22 cellular contexts compared by ENCODE assay signal in the genomic region with DNA sequence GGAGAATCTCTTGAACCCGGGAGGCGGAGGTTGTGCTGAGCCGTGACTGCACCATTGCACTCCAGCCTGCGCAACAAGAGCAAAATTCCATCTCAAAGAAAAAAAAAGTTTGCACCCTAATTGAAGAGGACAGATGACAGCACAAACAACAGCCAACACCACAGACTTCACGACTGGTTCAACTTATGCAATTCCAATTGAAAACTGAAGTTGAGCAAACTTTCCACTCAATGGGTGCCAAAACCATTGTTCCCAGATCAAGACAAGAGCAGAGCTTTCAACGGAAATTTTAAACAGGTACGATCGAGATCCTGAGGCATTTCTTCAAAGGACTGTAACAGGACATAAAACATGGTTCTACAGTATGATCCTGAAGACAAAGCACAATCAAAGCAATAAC.
A peak's percentile ranks its signal among the peaks of the same experiment; 100 is the strongest.
DNase-seq lines count a peak whose midpoint lies in the region; ATAC-seq, FAIRE-seq and TF ChIP-seq lines count a peak whose summit lies in the region.
"Had no signal": no experiment of that assay in that cellular context is flagged by ENCODE, and none has a peak within 500 bp of the region (broad histone marks: within the 10 kb centered on the region; RNA-seq: fewer than 3 reads in every experiment).

No MANE protein-coding gene starts in this region.

- TF ChIP-seq RAD21 in liver (IDR thresholded peaks at IDR 0.05), result peak in 1 of 2 donors; percentile 23
- no peak for TF ChIP-seq RAD21 in HepG2 (CRISPR knock-in tag; IDR thresholded peaks at IDR 0.05)

- no peaks in the 10 kb centered on the region for H3K79me2 ChIP-seq in HepG2 (ENCODE audit: insufficient read depth, low read length)

- intact Hi-C loops in HepG2 (cut with micrococcal nuclease; ENCODE audit: unreplicated experiment), result no loop called here
- intact Hi-C loops in right lobe of liver (cut with DNase I), result no loop called here

- 83% methylated on average over 8 of the region's 8 CpGs for WGBS in liver
- 94% methylated on average over 8 of the region's 8 CpGs for WGBS in HepG2 (ENCODE audit: low lambda C conversion rate)
- WGBS in right lobe of liver (ENCODE audit: insufficient coverage, low coverage, low lambda C conversion rate, missing lambda C conversion rate), result 74% methylated on average over 7 of the region's 8 CpGs

- in situ Hi-C loops in HepG2 (cut with HindIII; ENCODE audit: extremely low pct_ligation_motif_present, low pct_unique_long_range_greater_than_20kb), result no loop called here

- CTCF ChIA-PET in HepG2 (lab: Yijun Ruan, JAX; ENCODE audit: low intra/inter-chr PET ratio, low total read pairs), result no interaction called here

- no peaks in the 10 kb centered on the region for H3K27me3 ChIP-seq in liver (ENCODE audit: control insufficient read depth in 4 of 4, insufficient read depth in 4 of 4, low read length in 3 of 4)
- no peaks in the 10 kb centered on the region for H3K27me3 ChIP-seq in HepG2 (ENCODE audit: control insufficient read depth in 1 of 2, insufficient read depth in 2 of 2, low read length in 2 of 2)
- H3K27me3 ChIP-seq in right lobe of liver, result no peaks in the 10 kb centered on the region
- H3K27me3 ChIP-seq: BLaER1 had no signal

- TF ChIP-seq POLR2A in HepG2 (IDR thresholded peaks at IDR 0.05; ENCODE audit: insufficient read depth in 1 of 2, low read depth in 2 of 2, low read length in 2 of 2), result no peak
- TF ChIP-seq POLR2A in right lobe of liver (IDR thresholded peaks at IDR 0.05), result no peak

- POLR2A ChIA-PET in HepG2 (lab: Yijun Ruan, JAX), result no interaction called here

- H3K4me3 ChIP-seq in liver (ENCODE audit: low read depth in 1 of 3, low read length in 3 of 3) (no peak overlapping the region), HepG2 (replicated peaks in 1 of 3; ENCODE audit: insufficient read depth in 1 of 3, low read depth in 2 of 3, low read length in 3 of 3) (no peak overlapping the region), right lobe of liver (no peak overlapping the region)
- H3K4me3 ChIP-seq: BLaER1, GM12878 had no signal

- no peak for DNase-seq in HepG2 (ENCODE audit: low spot score)
- DNase-seq in fibroblast of gingiva (ENCODE audit: low read depth), result peak; percentile 14
- peak in 1 of 3 donors; percentile 56 for DNase-seq in right lobe of liver
- DNase-seq in NCI-H226, result no peak
- DNase-seq: CD4-positive, alpha-beta T cell; CD8-positive, alpha-beta memory T cell; DMS 273 treated with DMSO at 0.1 percent for 48 hours; DMS79; EL; GDM1; GOT3; H7; HCEC 1CT had no signal

- H3K4me1 ChIP-seq in liver (ENCODE audit: control insufficient read depth in 4 of 4, insufficient read depth in 4 of 4, low read length in 3 of 4) (no peaks in the 10 kb centered on the region), HepG2 (ENCODE audit: insufficient read depth, low read length) (no peaks in the 10 kb centered on the region), right lobe of liver (no peaks in the 10 kb centered on the region)
- H3K4me1 ChIP-seq: BLaER1 had no signal

- no peaks in the 10 kb centered on the region for H3K9me3 ChIP-seq in liver (ENCODE audit: control insufficient read depth in 4 of 4, low read length in 3 of 4)
- H3K9me3 ChIP-seq in HepG2 (ENCODE audit: low read length), result no peaks in the 10 kb centered on the region
- no peaks in the 10 kb centered on the region for H3K9me3 ChIP-seq in right lobe of liver

- TF ChIP-seq EP300 in HepG2 (IDR thresholded peaks at IDR 0.05; ENCODE audit: low read depth in 2 of 2, low read length in 2 of 2) (no peak), HepG2 (CRISPR knock-in tag; IDR thresholded peaks at IDR 0.05; ENCODE audit: borderline replicate concordance) (no peak)

- FAIRE-seq in HepG2 (lab: Jason Lieb, UNC), result no peak
- FAIRE-seq: A204.1, D721Med, GM12878, GM19239 had no signal

- no peak overlapping the region for H3K4me2 ChIP-seq in HepG2 (ENCODE audit: low read depth, low read length)
- H3K4me2 ChIP-seq: BLaER1 had no signal

- BruUV-seq in HepG2 (replicated peaks; lab: Mats Ljungman, UMichigan), result no TSS peak

- no peaks in the 10 kb centered on the region for H4K20me1 ChIP-seq in HepG2 (ENCODE audit: insufficient read depth, low read length)
- H4K20me1 ChIP-seq: BLaER1 had no signal

- H3K27ac ChIP-seq in liver (ENCODE audit: low read depth in 1 of 2, low read length in 2 of 2) (no peak overlapping the region), HepG2 (ENCODE audit: extremely low read length, insufficient read depth, low read length) (no peak overlapping the region), right lobe of liver (no peak overlapping the region)
- H3K27ac ChIP-seq: 22Rv1, BLaER1, C4-2B had no signal

- TF ChIP-seq CTCF in liver (IDR thresholded peaks at IDR 0.05; ENCODE audit: low read depth, low read length, missing input control) (no peak), HepG2 (CRISPR knock-in tag; IDR thresholded peaks at IDR 0.05) (no peak), right lobe of liver (IDR thresholded peaks at IDR 0.05) (no peak)

- ATAC-seq in HepG2 (no peak), right lobe of liver (peak; percentile 23 to 83 (median 55)), GM19452 (IDR thresholded peaks at IDR 0.05; ENCODE audit: unreplicated experiment) (no peak)
- ATAC-seq: GM12878 had no signal

- no peak overlapping the region for H2AFZ ChIP-seq in HepG2 (ENCODE audit: low read length)

- H3K9ac ChIP-seq in liver (ENCODE audit: low read depth in 1 of 2, low read length in 2 of 2) (no peak overlapping the region), HepG2 (ENCODE audit: insufficient read depth, low read depth, low read length) (no peak overlapping the region)
- H3K9ac ChIP-seq: BLaER1 had no signal

- peaks cover 3 to 20% (median 6%) of the 10 kb centered on the region in 4 donors for H3K36me3 ChIP-seq in liver (ENCODE audit: control insufficient read depth in 4 of 4, insufficient read depth in 3 of 4, low read depth in 1 of 4, low read length in 3 of 4)
- H3K36me3 ChIP-seq in HepG2 (replicated peaks in 1 of 2; ENCODE audit: control insufficient read depth in 1 of 2, insufficient read depth in 2 of 2, low read length in 2 of 2), result peaks cover 7 to 38% of the 10 kb centered on the region in 2 experiments; a peak in 3 of 5 replicates
- peaks cover 0 to 18% (median 1%) of the 10 kb centered on the region in 4 donors for H3K36me3 ChIP-seq in right lobe of liver

TF ChIP-seq in liver, 16 proteins besides CTCF, POLR2A, EP300 and RAD21 (continues in another document):
- TF ChIP-seq FOXA2 (IDR thresholded peaks at IDR 0.05) (no peak), YY1 (IDR thresholded peaks at IDR 0.05) (no peak), TAF1 (conservative IDR thresholded peaks at IDR 0.05) (no peak), JUND (IDR thresholded peaks at IDR 0.05) (no peak)
- TF ChIP-seq, protein P1, sequence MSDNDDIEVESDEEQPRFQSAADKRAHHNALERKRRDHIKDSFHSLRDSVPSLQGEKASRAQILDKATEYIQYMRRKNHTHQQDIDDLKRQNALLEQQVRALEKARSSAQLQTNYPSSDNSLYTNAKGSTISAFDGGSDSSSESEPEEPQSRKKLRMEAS (IDR thresholded peaks at IDR 0.05), result no peak
- TF ChIP-seq, protein P2, sequence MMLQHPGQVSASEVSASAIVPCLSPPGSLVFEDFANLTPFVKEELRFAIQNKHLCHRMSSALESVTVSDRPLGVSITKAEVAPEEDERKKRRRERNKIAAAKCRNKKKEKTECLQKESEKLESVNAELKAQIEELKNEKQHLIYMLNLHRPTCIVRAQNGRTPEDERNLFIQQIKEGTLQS (IDR thresholded peaks at IDR 0.05), result no peak

TF ChIP-seq in HepG2, 621 proteins besides CTCF, POLR2A, EP300 and RAD21:
- no peak for TF ChIP-seq NCOA2 (CRISPR knock-in tag; IDR thresholded peaks at IDR 0.05)
- TF ChIP-seq ZNF468 (CRISPR knock-in tag; IDR thresholded peaks at IDR 0.05), result no peak
- no peak for TF ChIP-seq MATR3 (CRISPR knock-in tag; IDR thresholded peaks at IDR 0.05)
- TF ChIP-seq ZFP41 (CRISPR knock-in tag; IDR thresholded peaks at IDR 0.05; ENCODE audit: borderline replicate concordance), result no peak
- no peak for TF ChIP-seq KDM1A (CRISPR knock-in tag; IDR thresholded peaks at IDR 0.05)
- TF ChIP-seq, protein P3, sequence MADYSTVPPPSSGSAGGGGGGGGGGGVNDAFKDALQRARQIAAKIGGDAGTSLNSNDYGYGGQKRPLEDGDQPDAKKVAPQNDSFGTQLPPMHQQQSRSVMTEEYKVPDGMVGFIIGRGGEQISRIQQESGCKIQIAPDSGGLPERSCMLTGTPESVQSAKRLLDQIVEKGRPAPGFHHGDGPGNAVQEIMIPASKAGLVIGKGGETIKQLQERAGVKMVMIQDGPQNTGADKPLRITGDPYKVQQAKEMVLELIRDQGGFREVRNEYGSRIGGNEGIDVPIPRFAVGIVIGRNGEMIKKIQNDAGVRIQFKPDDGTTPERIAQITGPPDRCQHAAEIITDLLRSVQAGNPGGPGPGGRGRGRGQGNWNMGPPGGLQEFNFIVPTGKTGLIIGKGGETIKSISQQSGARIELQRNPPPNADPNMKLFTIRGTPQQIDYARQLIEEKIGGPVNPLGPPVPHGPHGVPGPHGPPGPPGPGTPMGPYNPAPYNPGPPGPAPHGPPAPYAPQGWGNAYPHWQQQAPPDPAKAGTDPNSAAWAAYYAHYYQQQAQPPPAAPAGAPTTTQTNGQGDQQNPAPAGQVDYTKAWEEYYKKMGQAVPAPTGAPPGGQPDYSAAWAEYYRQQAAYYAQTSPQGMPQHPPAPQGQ (CRISPR knock-in tag; IDR thresholded peaks at IDR 0.05; ENCODE audit: borderline replicate concordance), result no peak
- TF ChIP-seq, protein P4, sequence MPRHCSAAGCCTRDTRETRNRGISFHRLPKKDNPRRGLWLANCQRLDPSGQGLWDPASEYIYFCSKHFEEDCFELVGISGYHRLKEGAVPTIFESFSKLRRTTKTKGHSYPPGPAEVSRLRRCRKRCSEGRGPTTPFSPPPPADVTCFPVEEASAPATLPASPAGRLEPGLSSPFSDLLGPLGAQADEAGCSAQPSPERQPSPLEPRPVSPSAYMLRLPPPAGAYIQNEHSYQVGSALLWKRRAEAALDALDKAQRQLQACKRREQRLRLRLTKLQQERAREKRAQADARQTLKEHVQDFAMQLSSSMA (CRISPR knock-in tag; IDR thresholded peaks at IDR 0.05), result no peak
- no peak for TF ChIP-seq ZBTB21 (CRISPR knock-in tag; IDR thresholded peaks at IDR 0.05)
TF ChIP-seq in HepG2: peak in this region for 0.

Comparison
In these comparisons a context has a peak if more than half of its experiments do, and no peak if none do; other contexts are left out.
1. ATAC-seq: peak in right lobe of liver (4 of 4); none in HepG2 (single experiment) and GM19452 (single experiment).